19 cellular contexts compared by ENCODE assay signal in the genomic region with DNA sequence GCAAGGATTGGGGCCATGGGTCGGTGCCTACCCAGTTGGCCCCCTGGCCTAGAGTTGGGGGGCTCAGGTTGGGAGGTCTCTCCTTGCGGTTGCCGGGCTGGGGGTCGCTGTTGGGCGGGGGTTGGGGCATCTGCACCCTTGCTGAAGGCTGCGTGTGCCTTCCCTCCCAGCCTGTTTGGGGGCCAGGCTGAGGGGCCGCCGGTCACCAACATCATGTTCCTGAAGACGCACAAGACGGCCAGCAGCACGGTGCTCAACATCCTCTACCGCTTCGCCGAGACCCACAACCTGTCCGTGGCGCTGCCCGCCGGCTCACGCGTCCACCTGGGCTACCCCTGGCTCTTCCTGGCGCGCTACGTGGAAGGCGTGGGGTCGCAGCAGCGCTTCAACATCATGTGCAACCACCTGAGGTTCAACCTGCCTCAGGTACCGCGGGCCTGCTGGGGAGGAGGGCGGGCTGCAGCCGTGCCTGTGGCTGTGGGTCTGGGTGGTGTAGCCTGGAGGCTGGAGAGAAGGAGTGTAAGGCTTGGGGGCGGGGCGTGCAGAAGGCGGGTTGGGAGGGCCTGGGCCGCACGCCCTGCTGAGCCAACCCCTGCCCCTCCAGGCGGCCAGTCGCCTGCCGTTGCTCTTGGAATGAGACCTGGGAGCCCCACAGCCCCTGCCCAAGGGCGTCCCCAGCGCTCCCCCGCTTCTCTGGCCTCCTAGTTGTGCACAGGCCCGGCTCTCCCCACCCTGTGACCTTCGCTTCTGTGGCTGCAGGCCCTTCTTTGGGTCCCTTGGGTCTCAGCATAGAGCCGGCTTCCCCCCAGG. TPM values are rescaled to one million over a fixed set of nuclear protein-coding genes. Genes with fewer than 3 reads are reported as not detected.
DNase-seq lines count a peak whose midpoint lies in the region; ATAC-seq and FAIRE-seq lines count a peak whose summit lies in the region.
"Had no signal": no experiment of that assay in that cellular context is flagged by ENCODE, and none has a peak within 500 bp of the region (broad histone marks: within the 10 kb centered on the region; RNA-seq: fewer than 3 reads in every experiment).

No MANE protein-coding gene starts in this region.

- no peak for FAIRE-seq in RCC 7860 (lab: Jason Lieb, UNC)

- ATAC-seq in T-helper 17 cell (no peak), GM18519 (IDR thresholded peaks at IDR 0.05; ENCODE audit: low FRiP score, unreplicated experiment) (no peak)
- ATAC-seq in stimulated activated naive B cell treated with anti-CD40 and anti-IgM and Interleukin-4, amounts not matched to agents 10 μg/mL and 1 μg/mL and 100 μg/mL, for 72 hours (replicated peaks), result peak; percentile 47 to 68

- H3K9me3 Mint-ChIP-seq in stimulated activated naive B cell treated with anti-CD40 and anti-IgM and Interleukin-4, amounts not matched to agents 10 μg/mL and 1 μg/mL and 100 μg/mL, for 72 hours, result peaks cover 2 to 4% of the 10 kb centered on the region in 2 donors
- H3K9me3 Mint-ChIP-seq: HFFc6 had no signal

- H3K9me3 ChIP-seq in T-helper 17 cell (ENCODE audit: control insufficient read depth, low read length, poor library complexity, severe bottlenecking), result no peaks in the 10 kb centered on the region
- H3K9me3 ChIP-seq: esophagus muscularis mucosa, suprapubic skin had no signal

- DNase-seq in activated CD8-positive, alpha-beta memory T cell treated with anti-CD3 and anti-CD28 coated beads for 24 hours, result peak; percentile 55
- no peak for DNase-seq in activated CD8-positive, alpha-beta memory T cell treated with anti-CD3 and anti-CD28 coated beads, Interleukin-2, amount 50 U/mL, for 48 hours
- DNase-seq in T-helper 17 cell, result no peak
- peak; percentile 87 for DNase-seq in islet precursor cell
- peak; percentile 23 for DNase-seq in stimulated activated naive B cell treated with anti-CD40 and anti-IgM and Interleukin-4, amounts not matched to agents 10 μg/mL and 1 μg/mL and 100 μg/mL, for 72 hours
- DNase-seq in NOMO-1 treated with DMSO at 0.1 percent for 48 hours (lab: John Stamatoyannopoulos, UW; ENCODE audit: unreplicated experiment), result no peak
- DNase-seq in RCC 7860 (ENCODE audit: low spot score), result no peak
- DNase-seq: anterior cingulate cortex, cortex of kidney, HFFc6, mammary epithelial cell, MM.1S, NCI-H2107, nucleus accumbens had no signal

- no peaks in the 10 kb centered on the region for H3K27me3 Mint-ChIP-seq in T-helper 17 cell
- H3K27me3 Mint-ChIP-seq in stimulated activated naive B cell treated with anti-CD40 and anti-IgM and Interleukin-4, amounts not matched to agents 10 μg/mL and 1 μg/mL and 100 μg/mL, for 72 hours, result peaks cover 8 to 33% of the 10 kb centered on the region in 2 donors

- no peaks in the 10 kb centered on the region for H3K36me3 Mint-ChIP-seq in T-helper 17 cell (ENCODE audit: low read depth)
- no peaks in the 10 kb centered on the region for H3K36me3 Mint-ChIP-seq in stimulated activated naive B cell treated with anti-CD40 and anti-IgM and Interleukin-4, amounts not matched to agents 10 μg/mL and 1 μg/mL and 100 μg/mL, for 72 hours

- H3K27ac Mint-ChIP-seq in T-helper 17 cell, result no peak overlapping the region
- H3K27ac Mint-ChIP-seq in stimulated activated naive B cell treated with anti-CD40 and anti-IgM and Interleukin-4, amounts not matched to agents 10 μg/mL and 1 μg/mL and 100 μg/mL, for 72 hours, result peak overlapping the region; percentile 47
- H3K27ac Mint-ChIP-seq: HFFc6 had no signal

- peak overlapping the region; percentile 39 for H3K4me3 Mint-ChIP-seq in T-helper 17 cell
- peak overlapping the region in 1 of 2 donors; percentile 32 for H3K4me3 Mint-ChIP-seq in stimulated activated naive B cell treated with anti-CD40 and anti-IgM and Interleukin-4, amounts not matched to agents 10 μg/mL and 1 μg/mL and 100 μg/mL, for 72 hours
- H3K4me3 Mint-ChIP-seq: HFFc6 had no signal

- peaks cover 7% of the 10 kb centered on the region for H3K4me1 Mint-ChIP-seq in T-helper 17 cell
- peaks cover 14 to 35% of the 10 kb centered on the region in 2 donors for H3K4me1 Mint-ChIP-seq in stimulated activated naive B cell treated with anti-CD40 and anti-IgM and Interleukin-4, amounts not matched to agents 10 μg/mL and 1 μg/mL and 100 μg/mL, for 72 hours

RNA-seq across cellular contexts. Expression of a gene that starts 7.2 kb away (rescaled TPM):
- total RNA-seq in T-helper 17 cell, result 1 to 10 TPM; 4.1 to 9.4 TPM
- total RNA-seq: HT1080, mammary epithelial cell, SJSA1 had no signal

RNA-seq across cellular contexts. Expression of a gene that starts 25.2 kb away (rescaled TPM):
- total RNA-seq in T-helper 17 cell, result 1 to 10 TPM; 2.2 to 2.4 TPM
- total RNA-seq: HT1080, mammary epithelial cell, SJSA1, suprapubic skin had no signal

RNA-seq across cellular contexts. Expression of a gene that starts 56.9 kb away (rescaled TPM):
- total RNA-seq in T-helper 17 cell, result 10 to 100 TPM in 1 of 2 donors, 1 to 10 TPM in 1; 8.1 to 10.4 TPM
- total RNA-seq: HFFc6, HT1080, mammary epithelial cell, SJSA1, suprapubic skin had no signal

Comparison
In these comparisons a context has a peak if more than half of its experiments do, and no peak if none do; other contexts are left out.
1. DNase-seq: peak in activated CD8-positive, alpha-beta memory T cell treated with anti-CD3 and anti-CD28 coated beads for 24 hours (single experiment), islet precursor cell (single experiment) and stimulated activated naive B cell treated with anti-CD40 and anti-IgM and Interleukin-4, amounts not matched to agents 10 μg/mL and 1 μg/mL and 100 μg/mL, for 72 hours (single experiment); none in activated CD8-positive, alpha-beta memory T cell treated with anti-CD3 and anti-CD28 coated beads, Interleukin-2, amount 50 U/mL, for 48 hours (single experiment), T-helper 17 cell (0 of 3), NOMO-1 treated with DMSO at 0.1 percent for 48 hours (single experiment) and RCC 7860 (single experiment).
2. ATAC-seq: peak in stimulated activated naive B cell treated with anti-CD40 and anti-IgM and Interleukin-4, amounts not matched to agents 10 μg/mL and 1 μg/mL and 100 μg/mL, for 72 hours (2 of 2); none in T-helper 17 cell (single experiment) and GM18519 (single experiment).